Comparison of ENCODE assay signal across 21 cellular contexts in the genomic region with DNA sequence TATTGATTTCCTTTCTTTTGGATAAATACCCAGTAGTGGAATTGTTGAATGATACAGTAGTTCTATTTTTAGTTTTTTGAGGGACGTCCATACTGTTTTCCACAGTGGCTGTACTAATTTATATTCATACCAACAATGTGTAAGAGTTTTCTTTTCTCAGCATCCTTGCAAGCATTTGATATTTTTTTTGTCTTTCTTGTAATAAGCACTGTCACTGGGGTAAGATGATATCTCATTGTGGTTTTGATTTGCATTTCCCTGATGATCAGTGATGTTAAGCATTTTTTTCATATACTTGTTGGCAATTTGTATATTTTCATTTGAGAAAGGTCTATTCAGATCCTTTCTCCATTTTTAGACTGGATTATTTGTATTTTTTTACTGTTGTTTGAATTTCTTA.
"Had no signal": no experiment of that assay in that cellular context is flagged by ENCODE, and none has a peak within 500 bp of the region (broad histone marks: within the 10 kb centered on the region; RNA-seq: fewer than 3 reads in every experiment).

No MANE protein-coding gene starts in this region.

- H3K27me3 ChIP-seq: esophagus squamous epithelium, heart left ventricle, pancreas, tibial artery, upper lobe of right lung, vagina had no signal

- H3K27ac ChIP-seq: esophagus squamous epithelium, heart left ventricle, pancreas, tibial artery, upper lobe of right lung, vagina had no signal

- H3K36me3 ChIP-seq: esophagus squamous epithelium, heart left ventricle, pancreas, tibial artery, upper lobe of right lung, vagina had no signal

- ATAC-seq: heart left ventricle; pancreas; right cardiac atrium; stimulated activated memory B cell treated with anti-CD40 and anti-IgM and Interleukin-4, amounts not matched to agents 10 μg/mL and 1 μg/mL and 100 μg/mL, for 72 hours; upper lobe of right lung had no signal

- H3K4me1 Mint-ChIP-seq: nephron had no signal

- H3K4me2 ChIP-seq: smooth muscle cell had no signal

- H3K27ac Mint-ChIP-seq: nephron; progenitor cell of endocrine pancreas; stimulated activated memory B cell treated with anti-CD40 and anti-IgM and Interleukin-4, amounts not matched to agents 10 μg/mL and 1 μg/mL and 100 μg/mL, for 72 hours; stimulated activated naive CD8-positive, alpha-beta T cell treated with anti-CD3 and anti-CD28 coated beads, Interleukin-15, Interleukin-2, amounts not matched to agents 100 ng/mL and 50 ng/mL, for 24 hours had no signal

- H3K27me3 Mint-ChIP-seq: naive B cell; stimulated activated memory B cell treated with anti-CD40 and anti-IgM and Interleukin-4, amounts not matched to agents 10 μg/mL and 1 μg/mL and 100 μg/mL, for 72 hours; stimulated activated naive CD8-positive, alpha-beta T cell treated with anti-CD3 and anti-CD28 coated beads, Interleukin-15, Interleukin-2, amounts not matched to agents 100 ng/mL and 50 ng/mL, for 24 hours had no signal

- H3K4me3 Mint-ChIP-seq: naive B cell; nephron; stimulated activated memory B cell treated with anti-CD40 and anti-IgM and Interleukin-4, amounts not matched to agents 10 μg/mL and 1 μg/mL and 100 μg/mL, for 72 hours; stimulated activated naive CD8-positive, alpha-beta T cell treated with anti-CD3 and anti-CD28 coated beads, Interleukin-15, Interleukin-2, amounts not matched to agents 100 ng/mL and 50 ng/mL, for 24 hours had no signal

- H3K4me1 ChIP-seq: esophagus squamous epithelium, pancreas, upper lobe of right lung, vagina had no signal

- FAIRE-seq: frontal cortex, islet of Langerhans, pancreas had no signal

- H3K4me3 ChIP-seq: esophagus squamous epithelium, heart left ventricle, pancreas, smooth muscle cell, tibial artery, upper lobe of right lung, vagina had no signal

- DNase-seq: dermis blood vessel endothelial cell; esophagus squamous epithelium; heart left ventricle; hippocampal formation; kidney glomerular epithelial cell; mesendoderm; naive B cell; occipital lobe; pancreas; right cardiac atrium; stimulated activated CD4-positive, alpha-beta T cell treated with anti-CD3 and anti-CD28 coated beads, Interleukin-4, amount 100 ng/mL, for 24 hours; tibial artery; upper lobe of right lung had no signal

- H3K9me3 ChIP-seq: pancreas, vagina had no signal
